ENCODE assay signal across 19 cellular contexts in the genomic region with DNA sequence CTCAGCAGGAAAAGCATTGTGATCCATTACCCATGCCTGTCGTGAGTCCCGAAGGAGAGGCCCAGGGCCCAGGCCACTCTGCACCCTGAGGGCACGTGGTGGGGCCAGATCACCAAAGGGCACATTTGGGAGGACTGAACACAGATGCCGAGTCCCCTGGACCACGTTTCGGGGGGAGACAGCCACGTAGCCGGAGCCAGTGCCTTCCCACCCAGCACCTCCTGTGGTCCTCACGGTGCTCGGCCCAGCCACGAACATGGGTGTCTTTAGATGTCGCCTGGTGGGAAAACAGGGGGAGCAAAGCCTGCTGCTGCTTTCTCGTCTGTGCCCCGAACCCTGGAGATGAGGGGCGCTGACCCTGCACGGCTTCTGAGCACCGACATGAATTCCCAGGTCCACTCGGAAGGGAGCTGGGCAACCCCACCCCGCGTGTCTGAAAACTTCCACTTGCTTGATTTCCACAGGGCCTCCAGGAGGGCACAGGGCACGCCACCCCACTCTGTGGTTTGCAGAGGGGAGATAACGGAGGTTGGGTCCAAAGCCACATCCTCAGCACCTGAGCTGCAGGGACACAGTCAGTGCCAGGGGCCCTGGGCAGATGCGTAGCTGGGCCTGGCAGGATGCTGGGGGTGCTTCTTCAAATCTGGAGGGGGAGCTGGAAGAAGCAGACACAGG. TPM values are rescaled to one million over a fixed set of nuclear protein-coding genes. Genes with fewer than 3 reads are reported as not detected.
"Had no signal": no experiment of that assay in that cellular context is flagged by ENCODE, and none has a peak within 500 bp of the region (broad histone marks: within the 10 kb centered on the region; RNA-seq: fewer than 3 reads in every experiment).

No MANE protein-coding gene starts in this region.

- FAIRE-seq: colon, islet of Langerhans, pancreas had no signal

- ATAC-seq: left lobe of liver; natural killer cell; pancreas; sciatic nerve; stimulated activated naive B cell treated with anti-CD40 and anti-IgM and Interleukin-4, amounts not matched to agents 10 μg/mL and 1 μg/mL and 100 μg/mL, for 72 hours had no signal

- DNase-seq: cerebellar nuclear complex; effector CD4-positive, alpha-beta T cell; foreskin melanocyte; head of caudate nucleus; hippocampal formation; kidney glomerular epithelial cell; natural killer cell; occipital lobe; retina; stimulated activated CD4-positive, alpha-beta T cell treated with anti-CD3 and anti-CD28 coated beads, Interleukin-2, amount 100 ng/mL, for 24 hours; stimulated activated CD4-positive, alpha-beta T cell treated with anti-CD3 and anti-CD28 coated beads, Interleukin-4, amount 100 ng/mL, for 4 hours; stimulated activated naive B cell treated with anti-CD40 and anti-IgM and Interleukin-4, amounts not matched to agents 10 μg/mL and 1 μg/mL and 100 μg/mL, for 72 hours; trophoblast cell had no signal

- H3K36me3 ChIP-seq: pancreas had no signal

- H3K4me1 ChIP-seq: pancreas had no signal

- H3K27me3 ChIP-seq: pancreas had no signal

- H3K27ac ChIP-seq: pancreas had no signal

- H3K9me3 ChIP-seq: pancreas had no signal

- H3K4me3 ChIP-seq: pancreas had no signal

RNA-seq across cellular contexts. Expression of a gene that starts 14.4 kb away (rescaled TPM):
- total RNA-seq: dermis microvascular lymphatic vessel endothelial cell had no signal
